Comparison of ENCODE assay signal across 29 cellular contexts in genomic region chr3:142124243-142124642, GRCh38.
"Had no signal": no experiment of that assay in that cellular context is flagged by ENCODE, and none has a peak within 500 bp of the region (broad histone marks: within the 10 kb centered on the region; RNA-seq: fewer than 3 reads in every experiment).

No MANE protein-coding gene starts in this region.

- ATAC-seq: activated CD4-positive, CD25-positive, alpha-beta regulatory T cell treated with anti-CD3 and anti-CD28 coated beads, Interleukin-2, amount 50 U/mL, for 24 hours; activated CD8-positive, alpha-beta T cell treated with anti-CD3 and anti-CD28 coated beads for 36 hours; activated T-cell treated with anti-CD3 and anti-CD28 coated beads, Interleukin-2, amount 50 U/mL, for 4 hours; activated T-helper 17 cell treated with anti-CD3 and anti-CD28 coated beads, Interleukin-2, amount 50 U/mL, for 72 hours; esophagus mucosa; T-helper 17 cell had no signal

- H3K27me3 ChIP-seq: brain microvascular endothelial cell, dorsolateral prefrontal cortex had no signal

- H3K4me3 ChIP-seq: coronary artery, dorsolateral prefrontal cortex had no signal

- H3K36me3 ChIP-seq: brain microvascular endothelial cell, WERI-Rb-1 had no signal

- H3K27ac ChIP-seq: brain microvascular endothelial cell, coronary artery, dorsolateral prefrontal cortex, WERI-Rb-1 had no signal

- DNase-seq: activated B cell treated with CpG ODN at 0.5 μM for 24 hours; activated CD4-positive, alpha-beta T cell treated with anti-CD3 and anti-CD28 coated beads for 48 hours; activated CD4-positive, alpha-beta T cell treated with anti-CD3 and anti-CD28 coated beads, Interleukin-2, amount 50 U/mL, for 1 hour; activated CD4-positive, alpha-beta T cell treated with anti-CD3 and anti-CD28 coated beads, Interleukin-2, amount 50 U/mL, for 48 hours; activated CD8-positive, alpha-beta memory T cell treated with anti-CD3 and anti-CD28 coated beads for 24 hours; activated CD8-positive, alpha-beta T cell treated with anti-CD3 and anti-CD28 coated beads for 36 hours; activated effector memory CD4-positive, alpha-beta T cell treated with Interleukin-2 at 50 U/mL for 16 hours; activated gamma-delta T cell treated with Interleukin-2 at 50 U/mL for 16 hours; activated naive CD4-positive, alpha-beta T cell treated with anti-CD3 and anti-CD28 coated beads, Interleukin-2, amount 50 U/mL, for 16 hours; activated naive CD4-positive, alpha-beta T cell treated with Interleukin-2 at 50 U/mL for 16 hours; activated T-cell treated with anti-CD3 and anti-CD28 coated beads, Interleukin-2, amount 50 U/mL, for 4 hours; amniotic stem cell; anterior cingulate cortex; brain microvascular endothelial cell; dorsolateral prefrontal cortex; effector memory CD4-positive, alpha-beta T cell; endodermal cell; foreskin fibroblast; head of caudate nucleus; T-helper 17 cell; T1000; WERI-Rb-1 had no signal

- FAIRE-seq: astrocyte, bronchial epithelial cell, frontal cortex had no signal
